8 cellular contexts compared by ENCODE assay signal in the genomic region with DNA sequence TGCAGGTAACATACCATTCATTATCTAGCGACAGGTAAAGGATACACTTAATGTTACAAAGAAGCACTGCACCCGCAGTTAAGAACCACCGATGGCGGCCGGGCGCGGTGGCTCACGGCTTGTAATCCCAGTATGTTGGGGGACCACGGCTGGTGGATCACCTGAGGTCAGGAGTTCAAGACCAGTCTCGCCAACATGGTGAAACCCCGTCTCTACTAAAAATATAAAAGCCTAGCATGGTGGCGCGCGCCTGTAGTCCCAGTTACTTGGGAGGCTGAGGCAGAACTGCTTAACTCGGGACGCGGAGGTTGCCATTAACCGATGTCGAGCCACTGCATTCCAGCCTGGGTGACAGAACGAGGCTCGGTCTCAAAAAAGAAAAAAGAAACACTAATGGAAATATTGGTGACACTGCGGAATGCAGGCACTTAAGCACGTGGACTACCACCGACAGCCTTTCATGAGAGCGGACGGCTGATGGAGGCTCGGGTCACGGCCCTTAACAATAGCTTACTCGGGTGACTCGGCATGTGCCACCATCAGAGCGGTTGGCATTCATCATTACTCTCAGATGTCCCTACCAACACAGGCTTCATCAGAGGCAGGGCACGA. TPM values are rescaled to one million over a fixed set of nuclear protein-coding genes. Genes with fewer than 3 reads are reported as not detected.
DNase-seq lines count a peak whose midpoint lies in the region; ATAC-seq and TF ChIP-seq lines count a peak whose summit lies in the region.

No MANE protein-coding gene starts in this region.

- ATAC-seq in HG02970 (IDR thresholded peaks at IDR 0.05; ENCODE audit: low FRiP score, unreplicated experiment) = no peak

- peaks cover 65% of the 10 kb centered on the region for H3K4me1 Mint-ChIP-seq in activated naive CD8-positive, alpha-beta T cell treated with anti-CD3 and anti-CD28 coated beads for 36 hours

- peaks cover 49% of the 10 kb centered on the region for H3K36me3 ChIP-seq in iPS-15b (ENCODE audit: control insufficient read depth, insufficient read depth, low read length)

- peaks cover 40% of the 10 kb centered on the region for H3K27me3 Mint-ChIP-seq in activated naive CD8-positive, alpha-beta T cell treated with anti-CD3 and anti-CD28 coated beads for 36 hours

- H3K4me1 ChIP-seq in iPS-15b (ENCODE audit: control insufficient read depth, insufficient read depth, low read length) = peaks cover 3% of the 10 kb centered on the region

- TF ChIP-seq CTCF in AG04450 (IDR thresholded peaks at IDR 0.05; ENCODE audit: low read depth, low read length) (no peak), HL-60 (IDR thresholded peaks at IDR 0.05; ENCODE audit: insufficient read depth, low read length) (no peak)

- H3K9me3 Mint-ChIP-seq in activated naive CD8-positive, alpha-beta T cell treated with anti-CD3 and anti-CD28 coated beads for 36 hours = no peaks in the 10 kb centered on the region

- peaks cover 63% of the 10 kb centered on the region for H3K36me3 Mint-ChIP-seq in activated naive CD8-positive, alpha-beta T cell treated with anti-CD3 and anti-CD28 coated beads for 36 hours

- no peaks in the 10 kb centered on the region for H3K27me3 ChIP-seq in AG04450 (ENCODE audit: control insufficient read depth, insufficient read depth, low read length)
- no peaks in the 10 kb centered on the region for H3K27me3 ChIP-seq in HL-60 (ENCODE audit: insufficient read depth, poor library complexity, severe bottlenecking)
- no peaks in the 10 kb centered on the region for H3K27me3 ChIP-seq in iPS-15b (ENCODE audit: control insufficient read depth, insufficient read depth, low read length)

- H3K4me3 Mint-ChIP-seq in activated naive CD8-positive, alpha-beta T cell treated with anti-CD3 and anti-CD28 coated beads for 36 hours = peak overlapping the region; percentile 100

- peak overlapping the region; percentile 99 for H3K9ac ChIP-seq in iPS-15b (ENCODE audit: low read depth, low read length)

- intact Hi-C loops in posterior vena cava (cut with DNase I) = no loop called here

- no peak for DNase-seq in AG04450 (ENCODE audit: low read depth, low spot score)
- no peak for DNase-seq in HL-60 (ENCODE audit: low read depth in 1 of 2, low spot score in 1 of 2)
- no peak for DNase-seq in activated naive CD8-positive, alpha-beta T cell treated with anti-CD3 and anti-CD28 coated beads for 36 hours
- DNase-seq in stimulated activated CD4-positive, alpha-beta T cell treated with anti-CD3 and anti-CD28 coated beads, Interleukin-4, amount 100 ng/mL, for 48 hours (ENCODE audit: low read depth in 2 of 2) = peak; percentile 33 to 42
- DNase-seq in EL = no peak
- no peak for DNase-seq in posterior vena cava (ENCODE audit: low spot score)

- CTCF ChIA-PET in AG04450 (lab: Charles Lee) = no interaction called here

- peak overlapping the region; percentile 95 for H3K4me3 ChIP-seq in AG04450 (ENCODE audit: low read depth, low read length)
- H3K4me3 ChIP-seq in HL-60 (replicated peaks; ENCODE audit: insufficient read depth, low read length) = peak overlapping the region; percentile 60
- peak overlapping the region; percentile 99 for H3K4me3 ChIP-seq in iPS-15b (ENCODE audit: low read depth, low read length)

- H3K27ac ChIP-seq in AG04450 (ENCODE audit: low read depth, low read length) = peak overlapping the region; percentile 79
- peak overlapping the region; percentile 93 for H3K27ac ChIP-seq in HL-60 (replicated peaks)

- POLR2A ChIA-PET in AG04450 (lab: Yijun Ruan, JAX) = interaction anchor here (0.5 to 2.8 kb wide), 11 partner anchors 10 to 1132 kb away, joined by 3 to 32 read pairs (median 6); a partner anchor contains a TSS

- H3K27ac Mint-ChIP-seq in activated naive CD8-positive, alpha-beta T cell treated with anti-CD3 and anti-CD28 coated beads for 36 hours = peak overlapping the region; percentile 96

- no peaks in the 10 kb centered on the region for H3K9me3 ChIP-seq in AG04450 (ENCODE audit: control insufficient read depth, insufficient read depth, low read length)
- no peaks in the 10 kb centered on the region for H3K9me3 ChIP-seq in iPS-15b (ENCODE audit: control insufficient read depth, insufficient read depth, low read length)

RNA-seq across cellular contexts. Expression of a gene that starts 0.5 kb away (rescaled TPM):
- polyA plus RNA-seq in AG04450 (2011; rRNA removed) = 976 and 1,191 TPM in 2 replicates
- polyA minus RNA-seq in AG04450 (2011; rRNA and poly(A)+ RNA removed) = 328 and 397 TPM in 2 replicates
- total RNA-seq in activated naive CD8-positive, alpha-beta T cell treated with anti-CD3 and anti-CD28 coated beads for 36 hours = 1,000 to 10,000 TPM; 1,009 to 1,039 TPM
- 100 to 1,000 TPM; 185 to 193 TPM for total RNA-seq in posterior vena cava

RNA-seq across cellular contexts. Expression of a gene that starts 0.9 kb away (rescaled TPM):
- polyA plus RNA-seq in AG04450 (2011; rRNA removed) = 2.4 and 2.8 TPM in 2 replicates
- 13.7 and 15.4 TPM in 2 replicates for polyA minus RNA-seq in AG04450 (2011; rRNA and poly(A)+ RNA removed)
- total RNA-seq in activated naive CD8-positive, alpha-beta T cell treated with anti-CD3 and anti-CD28 coated beads for 36 hours = 1 to 10 TPM; 7.3 to 8.0 TPM
- total RNA-seq in posterior vena cava = 10 to 100 TPM; 12.0 to 15.0 TPM

RNA-seq across cellular contexts. Expression of a gene that starts 42.6 kb away (rescaled TPM):
- polyA plus RNA-seq in AG04450 (2011; rRNA removed) = 5.8 and 8.7 TPM in 2 replicates
- polyA minus RNA-seq in AG04450 (2011; rRNA and poly(A)+ RNA removed) = 4.0 and 9.5 TPM in 2 replicates
- total RNA-seq in activated naive CD8-positive, alpha-beta T cell treated with anti-CD3 and anti-CD28 coated beads for 36 hours = 10 to 100 TPM; 30.7 to 34.2 TPM
- 1 to 10 TPM; 5.4 to 8.4 TPM for total RNA-seq in posterior vena cava

RNA-seq across cellular contexts. Expression of a gene that starts 42.8 kb away (rescaled TPM):
- 20.2 and 25.1 TPM in 2 replicates for polyA plus RNA-seq in AG04450 (2011; rRNA removed)
- 17.7 and 19.5 TPM in 2 replicates for polyA minus RNA-seq in AG04450 (2011; rRNA and poly(A)+ RNA removed)
- 10 to 100 TPM; 47.0 to 48.1 TPM for total RNA-seq in activated naive CD8-positive, alpha-beta T cell treated with anti-CD3 and anti-CD28 coated beads for 36 hours
- 1 to 10 TPM; 8.7 to 8.8 TPM for total RNA-seq in posterior vena cava

RNA-seq across cellular contexts. Expression of a gene that starts 49.9 kb away (rescaled TPM):
- 0.09 and 0.16 TPM in 2 replicates for polyA plus RNA-seq in AG04450 (2011; rRNA removed)
- not detected in 2 replicates for polyA minus RNA-seq in AG04450 (2011; rRNA and poly(A)+ RNA removed)
- total RNA-seq in activated naive CD8-positive, alpha-beta T cell treated with anti-CD3 and anti-CD28 coated beads for 36 hours = not detected
- under 1 TPM in 1 of 2 donors, not detected in 1; 0.65 TPM for total RNA-seq in posterior vena cava

Comparison
In these comparisons a context has a peak if more than half of its experiments do, and no peak if none do; other contexts are left out.
1. DNase-seq: peak in stimulated activated CD4-positive, alpha-beta T cell treated with anti-CD3 and anti-CD28 coated beads, Interleukin-4, amount 100 ng/mL, for 48 hours (2 of 2); none in AG04450 (single experiment), HL-60 (0 of 2), activated naive CD8-positive, alpha-beta T cell treated with anti-CD3 and anti-CD28 coated beads for 36 hours (single experiment), EL (single experiment) and posterior vena cava (single experiment).
2. RNA of a gene that starts 0.5 kb away (total RNA-seq): 1,009 to 1,039 TPM in activated naive CD8-positive, alpha-beta T cell treated with anti-CD3 and anti-CD28 coated beads for 36 hours; 185 to 193 TPM in posterior vena cava; every median in the first group is over 4 times any median in the second.
3. Peak in every context shown above with its lines, with median percentiles within 50 percentile points of each other: H3K4me3 ChIP-seq.